11 cellular contexts compared by ENCODE assay signal in genomic region chr11:59555601-59556114, GRCh38. TPM values are rescaled to one million over a fixed set of nuclear protein-coding genes. Genes with fewer than 3 reads are reported as not detected.
A peak's percentile ranks its signal among the peaks of the same experiment; 100 is the strongest.
DNase-seq lines count a peak whose midpoint lies in the region; ATAC-seq, FAIRE-seq and TF ChIP-seq lines count a peak whose summit lies in the region.
"Had no signal": no experiment of that assay in that cellular context is flagged by ENCODE, and none has a peak within 500 bp of the region (broad histone marks: within the 10 kb centered on the region; RNA-seq: fewer than 3 reads in every experiment).

No MANE protein-coding gene starts in this region.

- peak overlapping the region; percentile 72 for H3K4me3 Mint-ChIP-seq in activated B cell treated with CpG ODN at 0.5 μM for 24 hours
- peak overlapping the region; percentile 83 to 89 for H3K4me3 Mint-ChIP-seq in stimulated activated naive CD8-positive, alpha-beta T cell treated with anti-CD3 and anti-CD28 coated beads, Interleukin-15, amount 100 ng/mL, for 72 hours

- H3K27ac Mint-ChIP-seq in activated B cell treated with CpG ODN at 0.5 μM for 24 hours: peak overlapping the region; percentile 79
- peak overlapping the region in 1 of 2 donors; percentile 98 for H3K27ac Mint-ChIP-seq in stimulated activated naive CD8-positive, alpha-beta T cell treated with anti-CD3 and anti-CD28 coated beads, Interleukin-15, amount 100 ng/mL, for 72 hours

- H3K4me1 ChIP-seq in hepatocyte (ENCODE audit: insufficient read depth): no peaks in the 10 kb centered on the region

- H3K79me2 ChIP-seq in hepatocyte: no peaks in the 10 kb centered on the region

- no peaks in the 10 kb centered on the region for H3K9me3 Mint-ChIP-seq in activated B cell treated with CpG ODN at 0.5 μM for 24 hours
- H3K9me3 Mint-ChIP-seq in stimulated activated naive CD8-positive, alpha-beta T cell treated with anti-CD3 and anti-CD28 coated beads, Interleukin-15, amount 100 ng/mL, for 72 hours: no peaks in the 10 kb centered on the region

- DNase-seq in NCI-H510A treated with DMSO at 0.1 percent for 48 hours (lab: John Stamatoyannopoulos, UW) (peak; percentile 82), NCI-H510A (lab: John Stamatoyannopoulos, UW) (no peak), activated B cell treated with CpG ODN at 0.5 μM for 24 hours (no peak), hepatocyte (ENCODE audit: low spot score) (no peak), GM12892 (ENCODE audit: insufficient read length) (no peak), cerebellum (ENCODE audit: low spot score) (no peak), iPS-NIHi11 (ENCODE audit: low spot score) (no peak)
- no peak for DNase-seq in stimulated activated naive CD8-positive, alpha-beta T cell treated with anti-CD3 and anti-CD28 coated beads, Interleukin-15, amount 100 ng/mL, for 72 hours

- H3K36me3 ChIP-seq in hepatocyte (replicated peaks; ENCODE audit: insufficient read depth, low read depth): no peaks in the 10 kb centered on the region

- 12% methylated on average over 17 of the region's 17 CpGs for WGBS in hepatocyte (ENCODE audit: low lambda C conversion rate, missing lambda C conversion rate)

- CTCF ChIA-PET in activated B cell treated with CpG ODN at 0.5 μM for 24 hours (lab: Charles Lee): no interaction called here

- no peaks in the 10 kb centered on the region for H4K20me1 ChIP-seq in hepatocyte (ENCODE audit: insufficient read depth, poor library complexity, severe bottlenecking)

- FAIRE-seq in GM12892 (lab: Jason Lieb, UNC): no peak
- FAIRE-seq: endometrium had no signal

- peak overlapping the region; percentile 40 for H3K4me3 ChIP-seq in hepatocyte

- intact Hi-C loops in activated B cell treated with CpG ODN at 0.5 μM for 24 hours (cut with micrococcal nuclease): loop anchor here (10.0 kb wide), 2 partner anchors 381 to 1891 kb away; partner anchors contain the start of genes DTX4 and ZDHHC5

- TF ChIP-seq POLR2A in GM12892 (IDR thresholded peaks at IDR 0.05; ENCODE audit: low read depth, low read length): no peak

- peak overlapping the region; percentile 83 for H3K27ac ChIP-seq in hepatocyte

- H3K27me3 Mint-ChIP-seq in activated B cell treated with CpG ODN at 0.5 μM for 24 hours: peaks cover 3% of the 10 kb centered on the region
- H3K27me3 Mint-ChIP-seq in stimulated activated naive CD8-positive, alpha-beta T cell treated with anti-CD3 and anti-CD28 coated beads, Interleukin-15, amount 100 ng/mL, for 72 hours: no peaks in the 10 kb centered on the region

- H3K27me3 ChIP-seq in hepatocyte: no peaks in the 10 kb centered on the region

- H3K9me3 ChIP-seq in hepatocyte (ENCODE audit: low read depth): no peaks in the 10 kb centered on the region

- peaks cover 10% of the 10 kb centered on the region for H3K36me3 Mint-ChIP-seq in activated B cell treated with CpG ODN at 0.5 μM for 24 hours (ENCODE audit: low read depth)

- peaks cover 62% of the 10 kb centered on the region for H3K4me1 Mint-ChIP-seq in activated B cell treated with CpG ODN at 0.5 μM for 24 hours
- H3K4me1 Mint-ChIP-seq in stimulated activated naive CD8-positive, alpha-beta T cell treated with anti-CD3 and anti-CD28 coated beads, Interleukin-15, amount 100 ng/mL, for 72 hours: peaks cover 64% of the 10 kb centered on the region

- H3K9me2 ChIP-seq in hepatocyte (replicated peaks; ENCODE audit: insufficient read depth): no peaks in the 10 kb centered on the region

- no peak for ATAC-seq in activated B cell treated with CpG ODN at 0.5 μM for 24 hours (ENCODE audit: low read depth)
- no peak for ATAC-seq in stimulated activated naive CD8-positive, alpha-beta T cell treated with anti-CD3 and anti-CD28 coated beads, Interleukin-15, amount 100 ng/mL, for 72 hours

- peak overlapping the region; percentile 83 for H2AFZ ChIP-seq in hepatocyte

- H3K4me2 ChIP-seq in hepatocyte: peak overlapping the region; percentile 73

- TF ChIP-seq CTCF in activated B cell treated with CpG ODN at 0.5 μM for 24 hours (IDR thresholded peaks at IDR 0.05): no peak
- TF ChIP-seq CTCF in hepatocyte (IDR thresholded peaks at IDR 0.05; ENCODE audit: poor library complexity): no peak

- POLR2A ChIA-PET in activated B cell treated with CpG ODN at 0.5 μM for 24 hours (lab: Charles Lee): interaction anchor here (1.1 to 2.5 kb wide), 4 partner anchors 10 to 113 kb away, joined by 10 to 16 read pairs (median 13); partner anchors contain the start of genes OSBP and PATL1

RNA-seq across cellular contexts. Expression of gene OR4D9, which starts 44.3 kb away (rescaled TPM):
- total RNA-seq in activated B cell treated with CpG ODN at 0.5 μM for 24 hours (not detected in 2 replicates), hepatocyte (not detected in 2 replicates), cerebellum (not detected)
- not detected in 2 replicates for polyA plus RNA-seq in hepatocyte
- not detected for polyA plus RNA-seq in GM12892 (2012; ENCODE audit: missing spikeins)
- total RNA-seq: HT1080, subcutaneous adipose tissue had no signal

RNA-seq across cellular contexts. Expression of gene OR4D11, which starts 52.3 kb away (rescaled TPM):
- total RNA-seq in activated B cell treated with CpG ODN at 0.5 μM for 24 hours (not detected in 2 replicates), hepatocyte (not detected in 2 replicates), cerebellum (not detected)
- not detected in 2 replicates for polyA plus RNA-seq in hepatocyte
- polyA plus RNA-seq in GM12892 (2012; ENCODE audit: missing spikeins): not detected
- total RNA-seq: HT1080, subcutaneous adipose tissue had no signal

RNA-seq across cellular contexts. Expression of gene OSBP, which starts 59.9 kb away (rescaled TPM):
- 34.7 and 38.0 TPM in 2 replicates for total RNA-seq in activated B cell treated with CpG ODN at 0.5 μM for 24 hours
- 40.0 and 43.8 TPM in 2 replicates for total RNA-seq in hepatocyte
- polyA plus RNA-seq in hepatocyte: 28.6 and 33.0 TPM in 2 replicates
- 18.8 TPM for polyA plus RNA-seq in GM12892 (2012; ENCODE audit: missing spikeins)
- total RNA-seq in cerebellum: 31.1 TPM
